ENCODE assay signal across 7 cellular contexts in genomic region chr2:182779323-182779722, GRCh38.
"Had no signal": no experiment of that assay in that cellular context is flagged by ENCODE, and none has a peak within 500 bp of the region (broad histone marks: within the 10 kb centered on the region; RNA-seq: fewer than 3 reads in every experiment).

No MANE protein-coding gene starts in this region.

- H3K4me3 Mint-ChIP-seq: H9 had no signal

- FAIRE-seq: HTR-8/SVneo had no signal

- H3K27ac ChIP-seq: GM23248, KMS-11 had no signal

- H3K9ac ChIP-seq: GM23248, KMS-11 had no signal

- H3K4me2 ChIP-seq: KMS-11 had no signal

- H3K4me3 ChIP-seq: GM23248 had no signal

- H2AFZ ChIP-seq: GM23248 had no signal

- DNase-seq: GM23248, GOT3, H9, HCEC 1CT, KBM-7 had no signal
